In genomic region chrX:12947545-12948235, GRCh38 we compare ENCODE assay signal across 9 cellular contexts. TPM values are rescaled to one million over a fixed set of nuclear protein-coding genes. Genes with fewer than 3 reads are reported as not detected.
A peak's percentile ranks its signal among the peaks of the same experiment; 100 is the strongest.
DNase-seq lines count a peak whose midpoint lies in the region; ATAC-seq and TF ChIP-seq lines count a peak whose summit lies in the region.
"Had no signal": no experiment of that assay in that cellular context is flagged by ENCODE, and none has a peak within 500 bp of the region (broad histone marks: within the 10 kb centered on the region; RNA-seq: fewer than 3 reads in every experiment).

No MANE protein-coding gene starts in this region.

- H2BK5ac ChIP-seq in mesenchymal stem cell (ENCODE audit: low read depth, low read length, poor library complexity, severe bottlenecking), result no peak overlapping the region

- H3K23ac ChIP-seq in mesenchymal stem cell (ENCODE audit: low read length in 2 of 2), result no peak overlapping the region

- H3K27me3 Mint-ChIP-seq in activated CD8-positive, alpha-beta T cell treated with anti-CD3 and anti-CD28 coated beads for 36 hours, result no peaks in the 10 kb centered on the region

- peak overlapping the region; percentile 65 for H3K4me3 Mint-ChIP-seq in activated CD8-positive, alpha-beta T cell treated with anti-CD3 and anti-CD28 coated beads for 36 hours

- peak overlapping the region in 1 of 2 experiments; percentile 52 for H3K18ac ChIP-seq in mesenchymal stem cell (ENCODE audit: low read depth in 1 of 2, low read length in 2 of 2)

- peak overlapping the region in 1 of 2 experiments; percentile 80 for H3K4ac ChIP-seq in mesenchymal stem cell (ENCODE audit: low read depth in 1 of 2, low read length in 2 of 2)

- no peak overlapping the region for H2BK120ac ChIP-seq in mesenchymal stem cell (ENCODE audit: low read depth, low read length)

- WGBS in mesenchymal stem cell, result 97% methylated on average over 4 of the region's 5 CpGs

- H2BK12ac ChIP-seq in mesenchymal stem cell (ENCODE audit: low read length in 2 of 2), result peak overlapping the region in 1 of 2 experiments; percentile 66

- H4K91ac ChIP-seq in mesenchymal stem cell (ENCODE audit: low read length), result peak overlapping the region; percentile 68

- H3K36me3 ChIP-seq in BLaER1 (no peaks in the 10 kb centered on the region), HEK293 (ENCODE audit: control insufficient read depth in 2 of 2, insufficient read depth in 1 of 2, low read length in 2 of 2) (no peaks in the 10 kb centered on the region), mesenchymal stem cell (ENCODE audit: control insufficient read depth in 1 of 2, insufficient read depth in 2 of 2, low read depth in 1 of 2, low read length in 2 of 2) (no peaks in the 10 kb centered on the region)

- peak overlapping the region; percentile 90 for H2BK15ac ChIP-seq in mesenchymal stem cell (ENCODE audit: low read depth, poor library complexity, severe bottlenecking)

- H2AK5ac ChIP-seq in mesenchymal stem cell (ENCODE audit: low read length, severe bottlenecking), result no peak overlapping the region

- peak overlapping the region; percentile 95 for H3K27ac Mint-ChIP-seq in activated CD8-positive, alpha-beta T cell treated with anti-CD3 and anti-CD28 coated beads for 36 hours

- H3K27me3 ChIP-seq in BLaER1 (peaks cover 5% of the 10 kb centered on the region; the same call in 1 of the 2 replicates), mesenchymal stem cell (ENCODE audit: control insufficient read depth in 1 of 2, insufficient read depth in 1 of 2, low read length in 2 of 2) (peaks cover 0 to 11% of the 10 kb centered on the region in 2 experiments)

- no peak overlapping the region for H3K9ac ChIP-seq in BLaER1
- peak overlapping the region; percentile 82 for H3K9ac ChIP-seq in mesenchymal stem cell (ENCODE audit: low read length)

- H3K9me3 ChIP-seq in BLaER1 (no peaks in the 10 kb centered on the region), HEK293 (ENCODE audit: control insufficient read depth, insufficient read depth, low read depth, low read length) (no peaks in the 10 kb centered on the region), mesenchymal stem cell (ENCODE audit: control insufficient read depth, low read length) (no peaks in the 10 kb centered on the region)

- peak overlapping the region; percentile 79 for H3K4me2 ChIP-seq in BLaER1
- H3K4me2 ChIP-seq in mesenchymal stem cell (ENCODE audit: low read length, poor library complexity, severe bottlenecking), result no peak overlapping the region

- peaks cover 22% of the 10 kb centered on the region for H4K20me1 ChIP-seq in BLaER1

- peaks cover 49% of the 10 kb centered on the region for H3K4me1 Mint-ChIP-seq in activated CD8-positive, alpha-beta T cell treated with anti-CD3 and anti-CD28 coated beads for 36 hours (ENCODE audit: low read depth)

- H3K9me3 Mint-ChIP-seq in activated CD8-positive, alpha-beta T cell treated with anti-CD3 and anti-CD28 coated beads for 36 hours, result no peaks in the 10 kb centered on the region

- no peak overlapping the region for H3K14ac ChIP-seq in mesenchymal stem cell (ENCODE audit: low read length in 2 of 2)

- H2AFZ ChIP-seq in mesenchymal stem cell (ENCODE audit: low read depth, low read length), result no peak overlapping the region

- no peak for DNase-seq in activated CD8-positive, alpha-beta T cell treated with anti-CD3 and anti-CD28 coated beads for 36 hours
- DNase-seq in mesenchymal stem cell (no peak), 8988T (no peak), GOT3 (lab: John Stamatoyannopoulos, UW) (no peak)
- DNase-seq in activated effector memory CD4-positive, alpha-beta T cell treated with anti-CD3 and anti-CD28 coated beads, Interleukin-2, amount 50 U/mL, for 16 hours, result no peak
- DNase-seq: stimulated activated CD4-positive, alpha-beta T cell treated with anti-CD3 and anti-CD28 coated beads, Interleukin-4, amount 100 ng/mL, for 1 hour had no signal

- H3K27ac ChIP-seq in BLaER1 (peak overlapping the region; percentile 50; the same call in 1 of the 2 replicates), HEK293 (ENCODE audit: extremely low read depth, low read depth, low read length) (peak overlapping the region; percentile 90), mesenchymal stem cell (ENCODE audit: low read length, poor library complexity, severe bottlenecking) (peak overlapping the region; percentile 84)

- intact Hi-C loops in activated CD8-positive, alpha-beta T cell treated with anti-CD3 and anti-CD28 coated beads for 36 hours (cut with micrococcal nuclease), result loop anchor here (2.0 kb wide), 1 partner anchor 541 kb away; no protein-coding TSS in a partner anchor

- CTCF ChIA-PET in HEK293 (lab: Yijun Ruan, JAX), result interaction anchor here (0.6 to 3.4 kb wide), 26 partner anchors 10 to 805 kb away, joined by 3 to 84 read pairs (median 8); no protein-coding TSS in a partner anchor
- CTCF ChIA-PET in activated CD8-positive, alpha-beta T cell treated with anti-CD3 and anti-CD28 coated beads for 36 hours (lab: Charles Lee), result interaction anchor here (0.8 to 10.1 kb wide), 16 partner anchors 9 to 539 kb away, joined by 3 to 150 read pairs (median 10); partner anchors contain the start of gene TMSB4X

- H4K8ac ChIP-seq in mesenchymal stem cell (ENCODE audit: low read length), result no peak overlapping the region

- H3K4me3 ChIP-seq in BLaER1, result no peak overlapping the region
- H3K4me3 ChIP-seq in HEK293 (ENCODE audit: low read depth, low read length), result no peak overlapping the region
- no peak overlapping the region for H3K4me3 ChIP-seq in mesenchymal stem cell (ENCODE audit: insufficient read depth in 1 of 2, low read depth in 1 of 2, low read length in 2 of 2)

- no peak for TF ChIP-seq CTCF in HEK293 (tag by site-specific recombination; IDR thresholded peaks at IDR 0.05)
- TF ChIP-seq CTCF in activated CD8-positive, alpha-beta T cell treated with anti-CD3 and anti-CD28 coated beads for 36 hours (IDR thresholded peaks at IDR 0.05), result no peak

- no peaks in the 10 kb centered on the region for H3K79me1 ChIP-seq in mesenchymal stem cell (replicated peaks; ENCODE audit: low read length, poor library complexity, severe bottlenecking)

- peaks cover 57% of the 10 kb centered on the region for H3K4me1 ChIP-seq in BLaER1
- H3K4me1 ChIP-seq in HEK293 (ENCODE audit: control insufficient read depth, insufficient read depth, low read length), result peaks cover 17% of the 10 kb centered on the region
- peaks cover 2% of the 10 kb centered on the region for H3K4me1 ChIP-seq in mesenchymal stem cell (ENCODE audit: control insufficient read depth, insufficient read depth, low read depth, low read length)

- no peaks in the 10 kb centered on the region for H3K36me3 Mint-ChIP-seq in activated CD8-positive, alpha-beta T cell treated with anti-CD3 and anti-CD28 coated beads for 36 hours (ENCODE audit: low read depth)

- POLR2A ChIA-PET in HEK293 (lab: Yijun Ruan, JAX), result interaction anchor here (0.6 to 1.8 kb wide), 9 partner anchors 9 to 540 kb away, joined by 3 to 12 read pairs (median 5); partner anchors contain the start of gene TMSB4X
- POLR2A ChIA-PET in activated CD8-positive, alpha-beta T cell treated with anti-CD3 and anti-CD28 coated beads for 36 hours (lab: Charles Lee), result interaction anchor here (1.7 to 15.9 kb wide), 3 partner anchors 26 to 540 kb away, joined by 6 to 621 read pairs (median 9); partner anchors contain the start of gene TMSB4X

- no peak for ATAC-seq in activated CD8-positive, alpha-beta T cell treated with anti-CD3 and anti-CD28 coated beads for 36 hours
- ATAC-seq in HG03108 (IDR thresholded peaks at IDR 0.05; ENCODE audit: unreplicated experiment), result no peak

TF ChIP-seq in HEK293, 187 proteins besides CTCF, POLR2A, EP300 and RAD21:
- TF ChIP-seq ZNF157 (tag by site-specific recombination; IDR thresholded peaks at IDR 0.05) (no peak), ZNF610 (tag by site-specific recombination; IDR thresholded peaks at IDR 0.05; ENCODE audit: borderline replicate concordance) (no peak)

RNA-seq across cellular contexts. Expression of gene TMSB4X, which starts 27.2 kb away (rescaled TPM):
- total RNA-seq in activated CD8-positive, alpha-beta T cell treated with anti-CD3 and anti-CD28 coated beads for 36 hours, result 1,000 to 10,000 TPM; 5,169 to 5,393 TPM
- polyA plus RNA-seq in mesenchymal stem cell (2013, experiment 1 of 2), result 9,006 TPM
- polyA plus RNA-seq in mesenchymal stem cell (2013, experiment 2 of 2), result 8,811 TPM

RNA-seq across cellular contexts. Expression of gene TLR8, which starts 41.3 kb away (rescaled TPM):
- total RNA-seq in activated CD8-positive, alpha-beta T cell treated with anti-CD3 and anti-CD28 coated beads for 36 hours, result not detected
- polyA plus RNA-seq in mesenchymal stem cell (2013, experiment 1 of 2), result not detected
- polyA plus RNA-seq in mesenchymal stem cell (2013, experiment 2 of 2), result not detected
